In the genomic region with DNA sequence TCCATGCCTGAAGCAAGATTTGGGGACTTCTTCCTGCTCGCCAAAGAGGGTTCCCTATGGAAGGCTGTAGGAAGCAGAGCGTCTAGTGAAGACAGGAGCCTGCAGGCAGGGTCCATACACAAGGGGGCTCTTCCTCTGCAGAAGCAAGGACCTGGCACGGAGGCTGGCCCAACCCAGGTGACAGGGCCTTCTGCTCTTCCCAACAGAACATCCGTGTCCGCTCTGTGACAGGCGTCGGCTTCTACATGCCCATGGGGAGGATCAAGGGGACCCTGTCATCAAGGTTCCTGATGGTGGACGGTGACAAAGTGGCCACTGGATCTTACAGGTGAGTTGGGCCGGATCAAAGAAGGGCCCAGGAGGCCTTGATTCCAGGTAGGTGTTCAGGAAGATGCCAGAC, we compare ENCODE assay signal across 24 cellular contexts. TPM values are rescaled to one million over a fixed set of nuclear protein-coding genes. Genes with fewer than 3 reads are reported as not detected.
A peak's percentile ranks its signal among the peaks of the same experiment; 100 is the strongest.
DNase-seq lines count a peak whose midpoint lies in the region; ATAC-seq, FAIRE-seq and TF ChIP-seq lines count a peak whose summit lies in the region.
"Had no signal": no experiment of that assay in that cellular context is flagged by ENCODE, and none has a peak within 500 bp of the region (broad histone marks: within the 10 kb centered on the region; RNA-seq: fewer than 3 reads in every experiment).

No MANE protein-coding gene starts in this region.

- CTCF ChIA-PET in mammary epithelial cell (lab: Charles Lee; ENCODE audit: low non-redundant PET), result no interaction called here
- CTCF ChIA-PET in MCF 10A (lab: Yijun Ruan, JAX), result interaction anchor here (6.9 kb wide), 1 partner anchor 19 kb away, joined by 103 read pairs; no protein-coding TSS in a partner anchor

- H3K27ac ChIP-seq in mammary epithelial cell (ENCODE audit: insufficient read depth, low read depth, low read length) (no peak overlapping the region), endodermal cell (ENCODE audit: low read depth, low read length) (no peak overlapping the region), keratinocyte (ENCODE audit: control insufficient read depth, insufficient read depth, low read length) (no peak overlapping the region)
- H3K27ac ChIP-seq: 22Rv1, A549, C4-2B had no signal

- H3K4me3 ChIP-seq in mammary epithelial cell (replicated peaks in 1 of 3; ENCODE audit: insufficient read depth in 1 of 3, low read depth in 2 of 3, low read length in 3 of 3) (no peak overlapping the region), endodermal cell (ENCODE audit: low read length) (no peak overlapping the region), keratinocyte (ENCODE audit: control insufficient read depth in 2 of 3, extremely low read depth in 1 of 3, insufficient read depth in 2 of 3, low read depth in 1 of 3, low read length in 3 of 3) (no peak overlapping the region)
- H3K4me3 ChIP-seq: A549 had no signal

- dilution Hi-C loops in mammary epithelial cell (cut with HindIII; ENCODE audit: low sequenced_read_pairs) (no loop called here), keratinocyte (cut with MboI; ENCODE audit: extremely low pct_ligation_motif_present, low sequenced_read_pairs) (no loop called here)

- BruUV-seq in mammary epithelial cell (replicated peaks; lab: Mats Ljungman, UMichigan), result no TSS peak
- no TSS peak for BruUV-seq in MCF 10A (replicated peaks; lab: Mats Ljungman, UMichigan)

- intact Hi-C loops in mammary epithelial cell (cut with micrococcal nuclease) (loop anchor here (5.0 to 10.0 kb wide), 3 partner anchors 32 to 462 kb away; no protein-coding TSS in a partner anchor), MCF 10A (cut with micrococcal nuclease) (no loop called here)

- H3K36me3 ChIP-seq in mammary epithelial cell (ENCODE audit: insufficient read depth, low read length) (peaks cover 12% of the 10 kb centered on the region), endodermal cell (ENCODE audit: control insufficient read depth, insufficient read depth, low read length) (peaks cover 6% of the 10 kb centered on the region), keratinocyte (ENCODE audit: control insufficient read depth in 2 of 2, extremely low read depth in 1 of 2, insufficient read depth in 2 of 2, low read length in 2 of 2) (peaks cover 22 to 31% of the 10 kb centered on the region in 2 experiments)

- peaks cover 12% of the 10 kb centered on the region for H3K4me1 Mint-ChIP-seq in MCF 10A (ENCODE audit: insufficient read depth, unreplicated experiment)
- peaks cover 15% of the 10 kb centered on the region for H3K4me1 Mint-ChIP-seq in endodermal cell

- peaks cover 38% of the 10 kb centered on the region for H3K36me3 Mint-ChIP-seq in MCF 10A (ENCODE audit: insufficient read depth, unreplicated experiment)
- peaks cover 23% of the 10 kb centered on the region for H3K36me3 Mint-ChIP-seq in endodermal cell (ENCODE audit: low read depth)

- H3K9ac ChIP-seq in mammary epithelial cell (ENCODE audit: insufficient read depth, low read length) (no peak overlapping the region), endodermal cell (ENCODE audit: extremely low read depth, low read length, poor library complexity, severe bottlenecking) (no peak overlapping the region), keratinocyte (ENCODE audit: control insufficient read depth, extremely low read depth, insufficient read depth, low read length) (no peak overlapping the region)

- POLR2A ChIA-PET in MCF 10A (lab: Yijun Ruan, JAX), result no interaction called here

- H3K27me3 ChIP-seq in mammary epithelial cell (ENCODE audit: insufficient read depth, low read length) (no peaks in the 10 kb centered on the region), endodermal cell (ENCODE audit: control insufficient read depth, insufficient read depth, low read length, poor library complexity, severe bottlenecking) (no peaks in the 10 kb centered on the region), keratinocyte (ENCODE audit: control insufficient read depth, extremely low read depth, insufficient read depth, low read length) (no peaks in the 10 kb centered on the region)

- H3K9me3 ChIP-seq in mammary epithelial cell (replicated peaks; ENCODE audit: insufficient read depth, low read length), result no peaks in the 10 kb centered on the region
- H3K9me3 ChIP-seq in endodermal cell (ENCODE audit: control insufficient read depth, low read length), result no peaks in the 10 kb centered on the region
- H3K9me3 ChIP-seq in keratinocyte (ENCODE audit: control insufficient read depth, low read depth, low read length), result no peaks in the 10 kb centered on the region
- H3K9me3 ChIP-seq: A549, Caco-2 had no signal

- H3K27ac Mint-ChIP-seq in MCF 10A (ENCODE audit: low read depth, unreplicated experiment), result no peak overlapping the region
- peak overlapping the region; percentile 6 for H3K27ac Mint-ChIP-seq in endodermal cell
- H3K27ac Mint-ChIP-seq: CD4-positive, alpha-beta T cell; HFFc6 had no signal

- TF ChIP-seq CTCF in mammary epithelial cell (conservative IDR thresholded peaks at IDR 0.05 in 1 of 2, IDR thresholded peaks at IDR 0.05 in 1 of 2; ENCODE audit: extremely low read depth in 1 of 2, insufficient read depth in 1 of 2, low read depth in 1 of 2, low read length in 2 of 2) (no peak), MCF 10A (IDR thresholded peaks at IDR 0.05; ENCODE audit: unreplicated experiment) (no peak), endodermal cell (conservative IDR thresholded peaks at IDR 0.05) (no peak), keratinocyte (optimal IDR thresholded peaks at IDR 0.05 in 1 of 3, IDR thresholded peaks at IDR 0.05 in 1 of 3, conservative IDR thresholded peaks at IDR 0.05 in 1 of 3; ENCODE audit: extremely low read depth in 1 of 3, insufficient read depth in 2 of 3, low read length in 3 of 3) (no peak)

- H3K4me3 Mint-ChIP-seq in MCF 10A (ENCODE audit: unreplicated experiment) (no peak overlapping the region), endodermal cell (no peak overlapping the region)
- H3K4me3 Mint-ChIP-seq: CD4-positive, alpha-beta T cell; HFFc6 had no signal

- WGBS in mammary epithelial cell (ENCODE audit: low coverage, missing lambda C conversion rate), result 95% methylated on average over 8 of the region's 9 CpGs
- WGBS in endodermal cell (ENCODE audit: insufficient coverage in 1 of 2, insufficient read length in 1 of 2), 2 experiments, result 93 to 94% methylated on average over 7 to 9 of the region's 9 CpGs

- H3K9me3 Mint-ChIP-seq in MCF 10A (ENCODE audit: unreplicated experiment) (no peaks in the 10 kb centered on the region), endodermal cell (no peaks in the 10 kb centered on the region)
- H3K9me3 Mint-ChIP-seq: CD4-positive, alpha-beta T cell; HFFc6 had no signal

- ATAC-seq in HG02678 (IDR thresholded peaks at IDR 0.05; ENCODE audit: unreplicated experiment) (no peak), GM18909 (IDR thresholded peaks at IDR 0.05; ENCODE audit: poor library complexity, unreplicated experiment) (no peak)
- ATAC-seq: A549, HCT116 had no signal

- no peak overlapping the region for H2AFZ ChIP-seq in mammary epithelial cell (ENCODE audit: low read depth, low read length)
- H2AFZ ChIP-seq in keratinocyte (ENCODE audit: control insufficient read depth, low read length), result no peak overlapping the region

- no peak for FAIRE-seq in keratinocyte (lab: Jason Lieb, UNC)
- FAIRE-seq: A549, D721Med, G401.6, GM12892, GM18507, HTR-8/SVneo had no signal

- H3K4me1 ChIP-seq in mammary epithelial cell (ENCODE audit: insufficient read depth, low read length) (peaks cover 82% of the 10 kb centered on the region), endodermal cell (ENCODE audit: control insufficient read depth, insufficient read depth, low read length) (peaks cover 12% of the 10 kb centered on the region), keratinocyte (ENCODE audit: control insufficient read depth, extremely low read depth, insufficient read depth, low read length) (peaks cover 77% of the 10 kb centered on the region)
- H3K4me1 ChIP-seq: A549 had no signal

- peaks cover 7% of the 10 kb centered on the region for H3K9me1 ChIP-seq in keratinocyte (ENCODE audit: control insufficient read depth, extremely low read depth, insufficient read depth, low read length)

- H4K20me1 ChIP-seq in mammary epithelial cell (ENCODE audit: insufficient read depth, low read length) (no peaks in the 10 kb centered on the region), keratinocyte (ENCODE audit: control insufficient read depth, extremely low read depth, insufficient read depth, low read length) (peaks cover 12% of the 10 kb centered on the region)

- DNase-seq in mammary epithelial cell (no peak), MCF 10A (ENCODE audit: unreplicated experiment) (no peak), endodermal cell (no peak), keratinocyte (ENCODE audit: low read depth, low spot score) (no peak), NOMO-1 (lab: John Stamatoyannopoulos, UW; ENCODE audit: unreplicated experiment in 2 of 2) (no peak)
- DNase-seq: AML-193; Caco-2; CD4-positive, alpha-beta T cell; GOT3; H7; HFFc6; IMR-90 had no signal

- in situ Hi-C loops in mammary epithelial cell (cut with MboI; ENCODE audit: low sequenced_read_pairs in 2 of 2), result no loop called here

- H3K79me2 ChIP-seq in mammary epithelial cell (ENCODE audit: insufficient read depth, low read length) (peaks cover 77% of the 10 kb centered on the region), keratinocyte (ENCODE audit: control insufficient read depth, insufficient read depth, low read length) (peaks cover 43% of the 10 kb centered on the region)

- no peaks in the 10 kb centered on the region for H3K27me3 Mint-ChIP-seq in MCF 10A (ENCODE audit: insufficient read depth, unreplicated experiment)
- H3K27me3 Mint-ChIP-seq in endodermal cell (ENCODE audit: insufficient read depth), result no peaks in the 10 kb centered on the region
- H3K27me3 Mint-ChIP-seq: CD4-positive, alpha-beta T cell had no signal

- H3K4me2 ChIP-seq in mammary epithelial cell (ENCODE audit: insufficient read depth, low read depth, low read length) (peak overlapping the region; percentile 25), keratinocyte (ENCODE audit: control insufficient read depth, extremely low read depth, insufficient read depth, low read depth, low read length) (peak overlapping the region; percentile 49)
- H3K4me2 ChIP-seq: A549 had no signal

RNA-seq across cellular contexts. Expression of gene FAM83F, which starts 24.9 kb away (rescaled TPM):
- total RNA-seq in mammary epithelial cell, result 10 to 100 TPM; 41.0 to 59.4 TPM
- 24.7 TPM for polyA plus RNA-seq in mammary epithelial cell
- polyA minus RNA-seq in mammary epithelial cell, result 39.9 TPM
- total RNA-seq in MCF 10A (2022), result 33.1 and 41.3 TPM in 2 replicates
- 10 to 100 TPM; 18.9 to 34.1 TPM for total RNA-seq in endodermal cell
- 2.2 TPM for polyA plus RNA-seq in endodermal cell (2013, experiment 1 of 2)
- 1.9 TPM for polyA plus RNA-seq in endodermal cell (2013, experiment 2 of 2)
- 15.3 to 45.1 TPM (median 22.8 TPM) in 3 replicates for polyA plus RNA-seq in keratinocyte
- 9.5 TPM for polyA plus RNA-seq in keratinocyte (2011; ENCODE audit: low read depth)
- polyA plus RNA-seq in keratinocyte (2011; cell fraction: cytosol; rRNA removed), result 19.8 and 29.4 TPM in 2 replicates
- 35.3 and 43.3 TPM in 2 replicates for polyA plus RNA-seq in keratinocyte (2011; cell fraction: nucleus; rRNA removed)
- polyA plus RNA-seq in keratinocyte (2012; ENCODE audit: low replicate concordance), result 20.1 and 21.1 TPM in 2 replicates
- 53.5 to 74.3 TPM (median 58.2 TPM) in 3 replicates for polyA minus RNA-seq in keratinocyte
- 35.7 TPM for polyA minus RNA-seq in keratinocyte (2011; cell fraction: cytosol; rRNA and poly(A)+ RNA removed)
- polyA minus RNA-seq in keratinocyte (2011; cell fraction: nucleus; rRNA and poly(A)+ RNA removed), result 33.4 and 46.8 TPM in 2 replicates
- total RNA-seq: HFFc6, IMR-90 had no signal
- polyA plus RNA-seq: A549, BJ, IMR-90 had no signal

RNA-seq across cellular contexts. Expression of gene TMA7B, which starts 59.5 kb away (rescaled TPM):
- not detected for total RNA-seq in mammary epithelial cell
- polyA plus RNA-seq in mammary epithelial cell, result not detected
- not detected for polyA minus RNA-seq in mammary epithelial cell
- not detected in 2 replicates for total RNA-seq in MCF 10A (2022)
- not detected for total RNA-seq in endodermal cell
- not detected for polyA plus RNA-seq in endodermal cell (2013, experiment 1 of 2)
- not detected for polyA plus RNA-seq in endodermal cell (2013, experiment 2 of 2)
- not detected in 3 replicates for polyA plus RNA-seq in keratinocyte
- not detected for polyA plus RNA-seq in keratinocyte (2011; ENCODE audit: low read depth)
- polyA plus RNA-seq in keratinocyte (2011; cell fraction: cytosol; rRNA removed), result not detected in 2 replicates
- polyA plus RNA-seq in keratinocyte (2011; cell fraction: nucleus; rRNA removed), result not detected in 2 replicates
- polyA plus RNA-seq in keratinocyte (2012; ENCODE audit: low replicate concordance), result not detected in 2 replicates
- polyA minus RNA-seq in keratinocyte, result not detected in 3 replicates
- not detected for polyA minus RNA-seq in keratinocyte (2011; cell fraction: cytosol; rRNA and poly(A)+ RNA removed)
- polyA minus RNA-seq in keratinocyte (2011; cell fraction: nucleus; rRNA and poly(A)+ RNA removed), result not detected in 2 replicates
- total RNA-seq: Caco-2, H7, HFFc6, IMR-90 had no signal
- polyA plus RNA-seq: A549, BJ, IMR-90 had no signal
